In genomic region chr4:151144329-151145072, GRCh38 we compare ENCODE assay signal across 22 cellular contexts.
"Had no signal": no experiment of that assay in that cellular context is flagged by ENCODE, and none has a peak within 500 bp of the region (broad histone marks: within the 10 kb centered on the region; RNA-seq: fewer than 3 reads in every experiment).

No MANE protein-coding gene starts in this region.

- DNase-seq: activated CD4-positive, alpha-beta T cell treated with anti-CD3 and anti-CD28 coated beads, Interleukin-2, amount 50 U/mL, for 4 hours; activated gamma-delta T cell treated with Interleukin-2 at 50 U/mL for 16 hours; activated T-cell treated with anti-CD3 and anti-CD28 coated beads, Interleukin-2, amount 50 U/mL, for 72 hours; dermis blood vessel endothelial cell; effector memory CD4-positive, alpha-beta T cell; esophagus squamous epithelium; left colon; mucosa of descending colon; naive B cell; psoas muscle; right lobe of liver; stimulated activated CD4-positive, alpha-beta T cell treated with anti-CD3 and anti-CD28 coated beads, Interleukin-4, amount 100 ng/mL, for 24 hours; T-helper 17 cell; thyroid gland; uterus; WERI-Rb-1 had no signal

- H3K27me3 ChIP-seq: esophagus squamous epithelium, hepatocyte, neural progenitor cell, right lobe of liver, thyroid gland, uterus had no signal

- H2AFZ ChIP-seq: hepatocyte, neural progenitor cell had no signal

- ATAC-seq: activated T-cell treated with anti-CD3 and anti-CD28 coated beads, Interleukin-2, amount 50 U/mL, for 72 hours; left colon; mucosa of descending colon; stimulated activated memory B cell treated with anti-CD40 and anti-IgM and Interleukin-4, amounts not matched to agents 10 μg/mL and 1 μg/mL and 100 μg/mL, for 72 hours; T-helper 17 cell had no signal

- H3K27ac Mint-ChIP-seq: activated naive CD8-positive, alpha-beta T cell; activated T-cell treated with anti-CD3 and anti-CD28 coated beads, Interleukin-2, amount 50 U/mL, for 72 hours; memory B cell; naive B cell; neural progenitor cell; stimulated activated memory B cell treated with anti-CD40 and anti-IgM and Interleukin-4, amounts not matched to agents 10 μg/mL and 1 μg/mL and 100 μg/mL, for 72 hours had no signal

- H3K9me3 Mint-ChIP-seq: activated T-cell treated with anti-CD3 and anti-CD28 coated beads, Interleukin-2, amount 50 U/mL, for 72 hours; memory B cell; naive B cell; neural progenitor cell; stimulated activated memory B cell treated with anti-CD40 and anti-IgM and Interleukin-4, amounts not matched to agents 10 μg/mL and 1 μg/mL and 100 μg/mL, for 72 hours had no signal

- H3K79me2 ChIP-seq: hepatocyte had no signal

- H3K4me3 Mint-ChIP-seq: activated naive CD8-positive, alpha-beta T cell; activated T-cell treated with anti-CD3 and anti-CD28 coated beads, Interleukin-2, amount 50 U/mL, for 72 hours; memory B cell; naive B cell; neural progenitor cell; stimulated activated memory B cell treated with anti-CD40 and anti-IgM and Interleukin-4, amounts not matched to agents 10 μg/mL and 1 μg/mL and 100 μg/mL, for 72 hours; T-helper 17 cell had no signal

- H3K4me1 Mint-ChIP-seq: memory B cell; naive B cell; neural progenitor cell; stimulated activated memory B cell treated with anti-CD40 and anti-IgM and Interleukin-4, amounts not matched to agents 10 μg/mL and 1 μg/mL and 100 μg/mL, for 72 hours; T-helper 17 cell had no signal

- H3K4me3 ChIP-seq: esophagus squamous epithelium, hepatocyte, mucosa of descending colon, neural progenitor cell, psoas muscle, right lobe of liver, smooth muscle cell, thyroid gland, uterus had no signal

- H3K4me1 ChIP-seq: esophagus squamous epithelium, neural progenitor cell, psoas muscle, right lobe of liver, thyroid gland, uterus had no signal

- H3K9me3 ChIP-seq: esophagus squamous epithelium, mucosa of descending colon, psoas muscle, right lobe of liver, thyroid gland, uterus had no signal

- H3K36me3 Mint-ChIP-seq: memory B cell; naive B cell; stimulated activated memory B cell treated with anti-CD40 and anti-IgM and Interleukin-4, amounts not matched to agents 10 μg/mL and 1 μg/mL and 100 μg/mL, for 72 hours had no signal

- H3K36me3 ChIP-seq: uterus had no signal

- H3K27me3 Mint-ChIP-seq: activated naive CD8-positive, alpha-beta T cell; memory B cell; naive B cell; stimulated activated memory B cell treated with anti-CD40 and anti-IgM and Interleukin-4, amounts not matched to agents 10 μg/mL and 1 μg/mL and 100 μg/mL, for 72 hours had no signal

- H3K27ac ChIP-seq: esophagus squamous epithelium, hepatocyte, neural progenitor cell, psoas muscle, right lobe of liver, thyroid gland, uterus, WERI-Rb-1 had no signal

- H3K4me2 ChIP-seq: hepatocyte, neural progenitor cell, smooth muscle cell had no signal
